Comparison of ENCODE assay signal across 34 cellular contexts in genomic region chr17:22305356-22306071, GRCh38.
"Had no signal": no experiment of that assay in that cellular context is flagged by ENCODE, and none has a peak within 500 bp of the region (broad histone marks: within the 10 kb centered on the region; RNA-seq: fewer than 3 reads in every experiment).

No MANE protein-coding gene starts in this region.

- H3K27me3 Mint-ChIP-seq: activated CD4-positive, alpha-beta memory T cell treated with anti-CD3 and anti-CD28 coated beads, Interleukin-2, amount 10 ng/mL, durations not matched to agents 7 days and 5 days; activated CD4-positive, alpha-beta T cell treated with anti-CD3 and anti-CD28 coated beads for 36 hours; activated CD4-positive, alpha-beta T cell treated with anti-CD3 and anti-CD28 coated beads, Interleukin-2, amount 10 ng/mL, durations not matched to agents 7 days and 5 days; activated CD8-positive, alpha-beta memory T cell treated with anti-CD3 and anti-CD28 coated beads, Interleukin-2, amount 10 ng/mL, durations not matched to agents 7 days and 5 days; activated naive CD4-positive, alpha-beta T cell treated with anti-CD3 and anti-CD28 coated beads, Interleukin-2, amount 50 U/mL, for 24 hours; activated naive CD8-positive, alpha-beta T cell; activated naive CD8-positive, alpha-beta T cell treated with anti-CD3 and anti-CD28 coated beads, Interleukin-2, amount 10 ng/mL, durations not matched to agents 7 days and 5 days; activated naive CD8-positive, alpha-beta T cell treated with anti-CD3 and anti-CD28 coated beads, Interleukin-2, amount 50 U/mL, for 24 hours; activated T-cell treated with anti-CD3 and anti-CD28 coated beads, Interleukin-2, amount 50 U/mL, for 24 hours; central memory CD8-positive, alpha-beta T cell had no signal

- H3K36me3 Mint-ChIP-seq: activated naive CD4-positive, alpha-beta T cell treated with anti-CD3 and anti-CD28 coated beads, Interleukin-2, amount 50 U/mL, for 24 hours; activated naive CD8-positive, alpha-beta T cell; activated naive CD8-positive, alpha-beta T cell treated with anti-CD3 and anti-CD28 coated beads, Interleukin-2, amount 10 ng/mL, durations not matched to agents 7 days and 5 days; brain had no signal

- H3K4me1 Mint-ChIP-seq: activated CD4-positive, alpha-beta memory T cell treated with anti-CD3 and anti-CD28 coated beads, Interleukin-2, amount 10 ng/mL, durations not matched to agents 7 days and 5 days; activated CD4-positive, alpha-beta T cell treated with anti-CD3 and anti-CD28 coated beads for 36 hours; activated CD4-positive, alpha-beta T cell treated with anti-CD3 and anti-CD28 coated beads, Interleukin-2, amount 10 ng/mL, durations not matched to agents 7 days and 5 days; activated CD8-positive, alpha-beta memory T cell treated with anti-CD3 and anti-CD28 coated beads, Interleukin-2, amount 10 ng/mL, durations not matched to agents 7 days and 5 days; activated naive CD4-positive, alpha-beta T cell treated with anti-CD3 and anti-CD28 coated beads, Interleukin-2, amount 50 U/mL, for 24 hours; activated naive CD8-positive, alpha-beta T cell treated with anti-CD3 and anti-CD28 coated beads, Interleukin-2, amount 10 ng/mL, durations not matched to agents 7 days and 5 days; activated naive CD8-positive, alpha-beta T cell treated with anti-CD3 and anti-CD28 coated beads, Interleukin-2, amount 50 U/mL, for 24 hours; brain; central memory CD8-positive, alpha-beta T cell; WTC11 had no signal

- H3K4me3 Mint-ChIP-seq: activated CD4-positive, alpha-beta memory T cell treated with anti-CD3 and anti-CD28 coated beads, Interleukin-2, amount 10 ng/mL, durations not matched to agents 7 days and 5 days; activated CD4-positive, alpha-beta T cell treated with anti-CD3 and anti-CD28 coated beads for 36 hours; activated CD4-positive, alpha-beta T cell treated with anti-CD3 and anti-CD28 coated beads, Interleukin-2, amount 10 ng/mL, durations not matched to agents 7 days and 5 days; activated CD8-positive, alpha-beta memory T cell treated with anti-CD3 and anti-CD28 coated beads, Interleukin-2, amount 10 ng/mL, durations not matched to agents 7 days and 5 days; activated CD8-positive, alpha-beta T cell treated with anti-CD3 and anti-CD28 coated beads, Interleukin-2, amount 10 ng/mL, durations not matched to agents 7 days and 5 days; activated naive CD4-positive, alpha-beta T cell treated with anti-CD3 and anti-CD28 coated beads, Interleukin-2, amount 50 U/mL, for 24 hours; activated naive CD8-positive, alpha-beta T cell; activated naive CD8-positive, alpha-beta T cell treated with anti-CD3 and anti-CD28 coated beads, Interleukin-2, amount 10 ng/mL, durations not matched to agents 7 days and 5 days; activated naive CD8-positive, alpha-beta T cell treated with anti-CD3 and anti-CD28 coated beads, Interleukin-2, amount 50 U/mL, for 24 hours; activated T-cell treated with anti-CD3 and anti-CD28 coated beads, Interleukin-2, amount 50 U/mL, for 24 hours; brain; central memory CD8-positive, alpha-beta T cell; T-helper 1 cell treated with Interleukin-12 subunit alpha and Interleukin-12 subunit beta and Interleukin-4 antibody, amounts not matched to agents 30 μg/mL and 1 μg/mL, for 36 hours; T-helper 2 cell treated with Interferon-gamma antibody and Interleukin-4, amounts not matched to agents 5 μg/mL and 100 μg/mL, for 36 hours; WTC11 had no signal

- DNase-seq: activated CD4-positive, alpha-beta memory T cell treated with anti-CD3 and anti-CD28 coated beads, Interleukin-2, amount 10 ng/mL, durations not matched to agents 7 days and 5 days; activated CD4-positive, alpha-beta T cell treated with anti-CD3 and anti-CD28 coated beads for 1 hour; activated CD4-positive, alpha-beta T cell treated with anti-CD3 and anti-CD28 coated beads for 36 hours; activated CD4-positive, alpha-beta T cell treated with anti-CD3 and anti-CD28 coated beads for 48 hours; activated CD4-positive, alpha-beta T cell treated with anti-CD3 and anti-CD28 coated beads, Interleukin-2, amount 10 ng/mL, durations not matched to agents 7 days and 5 days; activated CD4-positive, alpha-beta T cell treated with anti-CD3 and anti-CD28 coated beads, Interleukin-2, amount 50 U/mL, for 48 hours; activated CD4-positive, CD25-positive, alpha-beta regulatory T cell; activated CD8-positive, alpha-beta memory T cell treated with anti-CD3 and anti-CD28 coated beads for 24 hours; activated CD8-positive, alpha-beta memory T cell treated with anti-CD3 and anti-CD28 coated beads, Interleukin-2, amount 10 ng/mL, durations not matched to agents 7 days and 5 days; activated CD8-positive, alpha-beta memory T cell treated with anti-CD3 and anti-CD28 coated beads, Interleukin-2, amount 50 U/mL, for 48 hours; activated CD8-positive, alpha-beta T cell treated with anti-CD3 and anti-CD28 coated beads, Interleukin-2, amount 10 ng/mL, durations not matched to agents 7 days and 5 days; activated effector memory CD4-positive, alpha-beta T cell treated with Interleukin-2 at 50 U/mL for 16 hours; activated gamma-delta T cell; activated naive CD4-positive, alpha-beta T cell treated with Interleukin-2 at 50 U/mL for 16 hours; activated naive CD8-positive, alpha-beta T cell treated with anti-CD3 and anti-CD28 coated beads, Interleukin-2, amount 10 ng/mL, durations not matched to agents 7 days and 5 days; activated naive CD8-positive, alpha-beta T cell treated with anti-CD3 and anti-CD28 coated beads, Interleukin-2, amount 50 U/mL, for 24 hours; activated T-cell treated with anti-CD3 and anti-CD28 coated beads, Interleukin-2, amount 50 U/mL, for 24 hours; activated T-cell treated with anti-CD3 and anti-CD28 coated beads, Interleukin-2, amount 50 U/mL, for 48 hours; amygdala; anterior cingulate cortex; caudate nucleus; cerebellar nuclear complex; T-helper 1 cell; T-helper 2 cell; T-helper 9 cell; WERI-Rb-1 had no signal

- H3K27ac Mint-ChIP-seq: activated CD4-positive, alpha-beta memory T cell treated with anti-CD3 and anti-CD28 coated beads, Interleukin-2, amount 10 ng/mL, durations not matched to agents 7 days and 5 days; activated CD4-positive, alpha-beta T cell treated with anti-CD3 and anti-CD28 coated beads for 36 hours; activated CD4-positive, alpha-beta T cell treated with anti-CD3 and anti-CD28 coated beads, Interleukin-2, amount 10 ng/mL, durations not matched to agents 7 days and 5 days; activated CD8-positive, alpha-beta memory T cell treated with anti-CD3 and anti-CD28 coated beads, Interleukin-2, amount 10 ng/mL, durations not matched to agents 7 days and 5 days; activated CD8-positive, alpha-beta T cell treated with anti-CD3 and anti-CD28 coated beads, Interleukin-2, amount 10 ng/mL, durations not matched to agents 7 days and 5 days; activated naive CD4-positive, alpha-beta T cell treated with anti-CD3 and anti-CD28 coated beads, Interleukin-2, amount 50 U/mL, for 24 hours; activated naive CD8-positive, alpha-beta T cell; activated naive CD8-positive, alpha-beta T cell treated with anti-CD3 and anti-CD28 coated beads, Interleukin-2, amount 10 ng/mL, durations not matched to agents 7 days and 5 days; activated naive CD8-positive, alpha-beta T cell treated with anti-CD3 and anti-CD28 coated beads, Interleukin-2, amount 50 U/mL, for 24 hours; activated T-cell treated with anti-CD3 and anti-CD28 coated beads, Interleukin-2, amount 50 U/mL, for 24 hours; activated T-helper 2 cell treated with anti-CD3 and anti-CD28 coated beads, Interferon-gamma antibody, Interleukin-2, Interleukin-4, amounts not matched to agents 10 μg/mL and 5 μg/mL and 100 μg/mL, durations not matched to agents 14 hours and 24 hours and 36 hours; brain; T-helper 1 cell treated with Interleukin-12 subunit alpha and Interleukin-12 subunit beta and Interleukin-4 antibody, amounts not matched to agents 30 μg/mL and 1 μg/mL, for 36 hours; T-helper 2 cell treated with Interferon-gamma antibody and Interleukin-4, amounts not matched to agents 5 μg/mL and 100 μg/mL, for 36 hours; WTC11 had no signal
